Comparison of ENCODE assay signal across 26 cellular contexts in the genomic region with DNA sequence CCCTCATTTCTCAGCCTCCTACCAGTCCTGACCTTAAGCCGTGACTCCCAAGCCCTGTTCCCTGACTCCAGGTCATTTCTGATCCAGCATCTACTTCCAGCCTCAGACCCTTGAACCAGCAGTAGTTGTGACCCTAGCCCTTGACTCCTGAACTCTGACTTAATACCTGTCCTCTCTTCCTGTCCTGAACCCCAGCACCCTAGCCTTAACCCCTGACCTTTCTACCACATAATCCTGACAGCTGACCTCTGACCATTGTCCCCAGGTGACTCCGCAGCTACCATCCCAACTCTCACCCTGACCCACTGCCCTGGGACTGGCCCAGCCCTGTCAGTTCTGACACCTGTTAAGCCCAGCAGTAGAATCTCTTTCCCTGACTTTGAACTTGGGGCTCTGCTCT. TPM values are rescaled to one million over a fixed set of nuclear protein-coding genes. Genes with fewer than 3 reads are reported as not detected.
DNase-seq lines count a peak whose midpoint lies in the region; ATAC-seq and TF ChIP-seq lines count a peak whose summit lies in the region.
"Had no signal": no experiment of that assay in that cellular context is flagged by ENCODE, and none has a peak within 500 bp of the region (broad histone marks: within the 10 kb centered on the region; RNA-seq: fewer than 3 reads in every experiment).

No MANE protein-coding gene starts in this region.

- peak overlapping the region; percentile 12 for H3K27ac ChIP-seq in RWPE1
- peak overlapping the region in 57 of 59 donors; percentile 35 to 91 (median 81) for H3K27ac ChIP-seq in dorsolateral prefrontal cortex
- H3K27ac ChIP-seq in osteoblast (ENCODE audit: low read depth, low read length): no peak overlapping the region
- H3K27ac ChIP-seq: A549, ascending aorta, BLaER1, colonic mucosa, prostate gland, SJSA1, suprapubic skin had no signal

- no peaks in the 10 kb centered on the region for H3K9me3 ChIP-seq in osteoblast (ENCODE audit: low read depth, low read length)
- H3K9me3 ChIP-seq: A549, ascending aorta, BLaER1, colonic mucosa, prostate gland, SJSA1, suprapubic skin had no signal

- H3K4me1 ChIP-seq in osteoblast (ENCODE audit: insufficient read depth, low read length): no peaks in the 10 kb centered on the region
- H3K4me1 ChIP-seq: A549, ascending aorta, BLaER1, colonic mucosa, SJSA1 had no signal

- peak overlapping the region in 31 of 59 donors; percentile 10 to 49 (median 30) for H3K4me3 ChIP-seq in dorsolateral prefrontal cortex
- no peak overlapping the region for H3K4me3 ChIP-seq in osteoblast (ENCODE audit: insufficient read depth, low read length)
- H3K4me3 ChIP-seq: A549, ascending aorta, BLaER1, colonic mucosa, prostate gland, SJSA1, suprapubic skin had no signal

- H3K79me2 ChIP-seq in osteoblast (ENCODE audit: insufficient read depth, low read length): no peaks in the 10 kb centered on the region

- no peak for DNase-seq in activated CD8-positive, alpha-beta T cell treated with anti-CD3 and anti-CD28 coated beads, Interleukin-2, amount 10 ng/mL, durations not matched to agents 7 days and 5 days
- DNase-seq in activated CD8-positive, alpha-beta T cell treated with anti-CD3 and anti-CD28 coated beads for 36 hours: no peak
- DNase-seq in RWPE1 (ENCODE audit: low spot score): no peak
- no peak for DNase-seq in dorsolateral prefrontal cortex
- peak; percentile 91 for DNase-seq in osteoblast (ENCODE audit: insufficient read length, low spot score, missing footprints)
- no peak for DNase-seq in NCI-H1436 (lab: John Stamatoyannopoulos, UW)
- DNase-seq: activated B cell treated with CpG ODN at 0.5 μM for 24 hours; activated effector memory CD4-positive, alpha-beta T cell treated with Interleukin-2 at 50 U/mL for 16 hours; DMS153; GDM1; mesenchymal stem cell; natural killer cell; NCI-H345; stimulated activated CD4-positive, alpha-beta T cell treated with anti-CD3 and anti-CD28 coated beads, Interleukin-4, amount 100 ng/mL, for 4 hours; T-helper 17 cell had no signal

- POLR2A ChIA-PET in activated CD8-positive, alpha-beta T cell treated with anti-CD3 and anti-CD28 coated beads, Interleukin-2, amount 10 ng/mL, durations not matched to agents 7 days and 5 days (lab: Charles Lee): no interaction called here
- POLR2A ChIA-PET in activated CD8-positive, alpha-beta T cell treated with anti-CD3 and anti-CD28 coated beads for 36 hours (lab: Charles Lee): interaction anchor here (0.6 kb wide), 1 partner anchor 10 kb away, joined by 3 read pairs; no protein-coding TSS in a partner anchor
- POLR2A ChIA-PET in RWPE1 (lab: Yijun Ruan, JAX; ENCODE audit: low non-redundant PET): interaction anchor here (0.6 kb wide), 1 partner anchor 17 kb away, joined by 3 read pairs; no protein-coding TSS in a partner anchor

- peak overlapping the region; percentile 56 for H3K27ac Mint-ChIP-seq in activated CD8-positive, alpha-beta T cell treated with anti-CD3 and anti-CD28 coated beads, Interleukin-2, amount 10 ng/mL, durations not matched to agents 7 days and 5 days
- H3K27ac Mint-ChIP-seq in activated CD8-positive, alpha-beta T cell treated with anti-CD3 and anti-CD28 coated beads for 36 hours: no peak overlapping the region
- H3K27ac Mint-ChIP-seq: activated B cell treated with CpG ODN at 0.5 μM for 24 hours, T-helper 17 cell had no signal

- H4K20me1 ChIP-seq in osteoblast (ENCODE audit: insufficient read depth, low read length): peaks cover 18% of the 10 kb centered on the region

- no peaks in the 10 kb centered on the region for H3K27me3 Mint-ChIP-seq in activated CD8-positive, alpha-beta T cell treated with anti-CD3 and anti-CD28 coated beads, Interleukin-2, amount 10 ng/mL, durations not matched to agents 7 days and 5 days (ENCODE audit: low read depth)
- no peaks in the 10 kb centered on the region for H3K27me3 Mint-ChIP-seq in activated CD8-positive, alpha-beta T cell treated with anti-CD3 and anti-CD28 coated beads for 36 hours
- H3K27me3 Mint-ChIP-seq: activated B cell treated with CpG ODN at 0.5 μM for 24 hours, T-helper 17 cell had no signal

- TF ChIP-seq CTCF in activated CD8-positive, alpha-beta T cell treated with anti-CD3 and anti-CD28 coated beads for 36 hours (IDR thresholded peaks at IDR 0.05): no peak
- TF ChIP-seq CTCF in RWPE1 (conservative IDR thresholded peaks at IDR 0.05; ENCODE audit: low read depth) (no peak), dorsolateral prefrontal cortex (IDR thresholded peaks at IDR 0.05 in 54 of 56, conservative IDR thresholded peaks at IDR 0.05 in 2 of 56; ENCODE audit: low read depth in 1 of 56, partially characterized antibody in 56 of 56) (no peak), osteoblast (IDR thresholded peaks at IDR 0.05; ENCODE audit: extremely low read depth, low read depth, low read length) (no peak)

- no peaks in the 10 kb centered on the region for H3K27me3 ChIP-seq in dorsolateral prefrontal cortex
- H3K27me3 ChIP-seq in osteoblast (ENCODE audit: insufficient read depth, low read length): no peaks in the 10 kb centered on the region
- H3K27me3 ChIP-seq: ascending aorta, BLaER1, colonic mucosa, SJSA1, suprapubic skin had no signal

- peaks cover 17% of the 10 kb centered on the region for H3K36me3 Mint-ChIP-seq in activated CD8-positive, alpha-beta T cell treated with anti-CD3 and anti-CD28 coated beads, Interleukin-2, amount 10 ng/mL, durations not matched to agents 7 days and 5 days (ENCODE audit: low read depth)
- H3K36me3 Mint-ChIP-seq in activated CD8-positive, alpha-beta T cell treated with anti-CD3 and anti-CD28 coated beads for 36 hours (ENCODE audit: low read depth): peaks cover 21% of the 10 kb centered on the region
- H3K36me3 Mint-ChIP-seq: natural killer cell had no signal

- intact Hi-C loops in activated CD8-positive, alpha-beta T cell treated with anti-CD3 and anti-CD28 coated beads for 36 hours (cut with micrococcal nuclease): no loop called here
- intact Hi-C loops in dorsolateral prefrontal cortex (cut with DNase I): loop anchor here (5.0 kb wide), 1 partner anchor 95 kb away; a partner anchor contains a TSS

- CTCF ChIA-PET in activated CD8-positive, alpha-beta T cell treated with anti-CD3 and anti-CD28 coated beads, Interleukin-2, amount 10 ng/mL, durations not matched to agents 7 days and 5 days (lab: Charles Lee): interaction anchor here (1.3 kb wide), 1 partner anchor 124 kb away, joined by 3 read pairs; no protein-coding TSS in a partner anchor
- CTCF ChIA-PET in activated CD8-positive, alpha-beta T cell treated with anti-CD3 and anti-CD28 coated beads for 36 hours (lab: Charles Lee): interaction anchor here (1.7 kb wide), 1 partner anchor 124 kb away, joined by 6 read pairs; no protein-coding TSS in a partner anchor
- CTCF ChIA-PET in RWPE1 (lab: Yijun Ruan, JAX): interaction anchor here (0.5 to 1.6 kb wide), 5 partner anchors 8 to 200 kb away, joined by 3 to 5 read pairs (median 4); no protein-coding TSS in a partner anchor

- no peak overlapping the region for H3K4me3 Mint-ChIP-seq in activated CD8-positive, alpha-beta T cell treated with anti-CD3 and anti-CD28 coated beads, Interleukin-2, amount 10 ng/mL, durations not matched to agents 7 days and 5 days
- no peak overlapping the region for H3K4me3 Mint-ChIP-seq in activated CD8-positive, alpha-beta T cell treated with anti-CD3 and anti-CD28 coated beads for 36 hours
- H3K4me3 Mint-ChIP-seq: activated B cell treated with CpG ODN at 0.5 μM for 24 hours, natural killer cell, T-helper 17 cell had no signal

- peaks cover 55% of the 10 kb centered on the region for H3K36me3 ChIP-seq in osteoblast (ENCODE audit: insufficient read depth, low read length)
- H3K36me3 ChIP-seq: colonic mucosa had no signal

- no peaks in the 10 kb centered on the region for H3K4me1 Mint-ChIP-seq in activated CD8-positive, alpha-beta T cell treated with anti-CD3 and anti-CD28 coated beads, Interleukin-2, amount 10 ng/mL, durations not matched to agents 7 days and 5 days (ENCODE audit: low read depth)
- H3K4me1 Mint-ChIP-seq in activated CD8-positive, alpha-beta T cell treated with anti-CD3 and anti-CD28 coated beads for 36 hours (ENCODE audit: low read depth): no peaks in the 10 kb centered on the region

- no peaks in the 10 kb centered on the region for H3K9me3 Mint-ChIP-seq in activated CD8-positive, alpha-beta T cell treated with anti-CD3 and anti-CD28 coated beads, Interleukin-2, amount 10 ng/mL, durations not matched to agents 7 days and 5 days (ENCODE audit: insufficient read depth)
- H3K9me3 Mint-ChIP-seq in activated CD8-positive, alpha-beta T cell treated with anti-CD3 and anti-CD28 coated beads for 36 hours: no peaks in the 10 kb centered on the region
- H3K9me3 Mint-ChIP-seq: activated B cell treated with CpG ODN at 0.5 μM for 24 hours, natural killer cell had no signal

- no peak overlapping the region for H2AFZ ChIP-seq in osteoblast (ENCODE audit: low read length)

- ATAC-seq in activated CD8-positive, alpha-beta T cell treated with anti-CD3 and anti-CD28 coated beads, Interleukin-2, amount 10 ng/mL, durations not matched to agents 7 days and 5 days: no peak
- ATAC-seq in activated CD8-positive, alpha-beta T cell treated with anti-CD3 and anti-CD28 coated beads for 36 hours: no peak
- no peak for ATAC-seq in HG03469 (IDR thresholded peaks at IDR 0.05; ENCODE audit: unreplicated experiment)
- ATAC-seq in HG03159 (IDR thresholded peaks at IDR 0.05; ENCODE audit: unreplicated experiment): no peak
- ATAC-seq: HCT116 had no signal

- no peak overlapping the region for H3K4me2 ChIP-seq in osteoblast (ENCODE audit: insufficient read depth, low read length)
- H3K4me2 ChIP-seq: A549, BLaER1 had no signal

RNA-seq across cellular contexts. Expression of a gene that starts 42.1 kb away (rescaled TPM):
- total RNA-seq in activated CD8-positive, alpha-beta T cell treated with anti-CD3 and anti-CD28 coated beads, Interleukin-2, amount 10 ng/mL, durations not matched to agents 7 days and 5 days: under 1 TPM; 0.13 to 0.26 TPM
- under 1 TPM; 0.22 to 0.38 TPM for total RNA-seq in activated CD8-positive, alpha-beta T cell treated with anti-CD3 and anti-CD28 coated beads for 36 hours
- total RNA-seq in dorsolateral prefrontal cortex: 10 to 100 TPM in 118 of 120 experiments, 1 to 10 TPM in 2; 8.0 to 38.2 (median 21.1) TPM
- total RNA-seq in osteoblast: 0.29 and 0.36 TPM in 2 replicates
- total RNA-seq: endothelial cell of umbilical vein, SJSA1 had no signal

RNA-seq across cellular contexts. Expression of a gene that starts 42.2 kb away (rescaled TPM):
- 10 to 100 TPM; 55.1 to 55.6 TPM for total RNA-seq in activated CD8-positive, alpha-beta T cell treated with anti-CD3 and anti-CD28 coated beads, Interleukin-2, amount 10 ng/mL, durations not matched to agents 7 days and 5 days
- total RNA-seq in activated CD8-positive, alpha-beta T cell treated with anti-CD3 and anti-CD28 coated beads for 36 hours: 10 to 100 TPM; 50.9 to 52.7 TPM
- total RNA-seq in dorsolateral prefrontal cortex (10 to 100 TPM; 16.3 to 49.2 (median 35.7) TPM), osteoblast (54.6 and 58.3 TPM in 2 replicates)
